ENCODE assay signal across 25 cellular contexts in the genomic region with DNA sequence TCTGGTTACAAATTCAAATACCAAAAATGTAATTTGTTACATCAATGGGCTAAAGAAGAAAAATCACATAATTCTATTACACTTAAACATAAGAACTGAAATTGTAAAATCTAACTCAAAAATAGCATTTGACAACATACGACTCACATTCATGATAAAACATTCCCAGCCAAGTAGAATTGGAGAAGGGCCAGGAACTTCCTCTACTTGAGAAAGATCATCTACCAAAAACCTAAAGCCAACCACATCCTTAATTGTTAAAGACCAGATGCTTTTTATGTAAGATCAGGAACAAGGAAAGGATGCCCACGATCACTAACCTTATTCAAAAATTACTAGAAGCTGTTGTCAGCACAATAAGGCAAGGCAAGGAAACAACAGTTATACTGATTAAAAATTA.
DNase-seq lines count a peak whose midpoint lies in the region; ATAC-seq and TF ChIP-seq lines count a peak whose summit lies in the region.
"Had no signal": no experiment of that assay in that cellular context is flagged by ENCODE, and none has a peak within 500 bp of the region (broad histone marks: within the 10 kb centered on the region; RNA-seq: fewer than 3 reads in every experiment).

No MANE protein-coding gene starts in this region.

- no peaks in the 10 kb centered on the region for H3K27me3 Mint-ChIP-seq in activated T-cell treated with anti-CD3 and anti-CD28 coated beads, Interleukin-2, amount 50 U/mL, for 72 hours (ENCODE audit: low read depth)
- no peaks in the 10 kb centered on the region for H3K27me3 Mint-ChIP-seq in activated T-cell treated with anti-CD3 and anti-CD28 coated beads, Interleukin-2, amount 50 U/mL, for 4 hours (ENCODE audit: low read depth)
- H3K27me3 Mint-ChIP-seq: activated CD8-positive, alpha-beta memory T cell treated with anti-CD3 and anti-CD28 coated beads, Interleukin-2, amount 10 ng/mL, durations not matched to agents 7 days and 5 days; CD4-positive, alpha-beta T cell; stimulated activated naive CD8-positive, alpha-beta T cell treated with anti-CD3 and anti-CD28 coated beads, Interleukin-15, Interleukin-2, amounts not matched to agents 100 ng/mL and 50 ng/mL, for 24 hours had no signal

- H3K36me3 Mint-ChIP-seq in activated T-cell treated with anti-CD3 and anti-CD28 coated beads, Interleukin-2, amount 50 U/mL, for 72 hours (ENCODE audit: insufficient read depth in 2 of 2), result peaks cover 0 to 2% of the 10 kb centered on the region in 2 donors
- H3K36me3 Mint-ChIP-seq in activated T-cell treated with anti-CD3 and anti-CD28 coated beads, Interleukin-2, amount 50 U/mL, for 4 hours (ENCODE audit: insufficient read depth), result no peaks in the 10 kb centered on the region
- H3K36me3 Mint-ChIP-seq: activated CD8-positive, alpha-beta memory T cell treated with anti-CD3 and anti-CD28 coated beads, Interleukin-2, amount 10 ng/mL, durations not matched to agents 7 days and 5 days had no signal

- H3K4me1 Mint-ChIP-seq in activated T-cell treated with anti-CD3 and anti-CD28 coated beads, Interleukin-2, amount 50 U/mL, for 72 hours (ENCODE audit: low read depth), result no peaks in the 10 kb centered on the region
- H3K4me1 Mint-ChIP-seq in activated T-cell treated with anti-CD3 and anti-CD28 coated beads, Interleukin-2, amount 50 U/mL, for 4 hours (ENCODE audit: low read depth), result no peaks in the 10 kb centered on the region
- H3K4me1 Mint-ChIP-seq: activated CD8-positive, alpha-beta memory T cell treated with anti-CD3 and anti-CD28 coated beads, Interleukin-2, amount 10 ng/mL, durations not matched to agents 7 days and 5 days had no signal

- DNase-seq in activated T-cell treated with anti-CD3 and anti-CD28 coated beads, Interleukin-2, amount 50 U/mL, for 72 hours, result no peak
- no peak for DNase-seq in activated T-cell treated with anti-CD3 and anti-CD28 coated beads, Interleukin-2, amount 50 U/mL, for 4 hours
- DNase-seq in NCI-H446 treated with DMSO at 0.1 percent for 48 hours (lab: John Stamatoyannopoulos, UW) (peak; percentile 54), fibroblast of pulmonary artery (ENCODE audit: low read depth) (peak; percentile 50), SIG-M5 (lab: John Stamatoyannopoulos, UW) (no peak), G401 (ENCODE audit: low spot score) (no peak)
- DNase-seq in stimulated activated naive CD4-positive, alpha-beta T cell (lab: John Stamatoyannopoulos, UW), result no peak
- DNase-seq in effector CD4-positive, alpha-beta T cell, result no peak
- DNase-seq: activated CD4-positive, alpha-beta T cell treated with anti-CD3 and anti-CD28 coated beads, Interleukin-2, amount 50 U/mL, for 4 hours; activated CD8-positive, alpha-beta memory T cell treated with anti-CD3 and anti-CD28 coated beads, Interleukin-2, amount 10 ng/mL, durations not matched to agents 7 days and 5 days; activated naive CD4-positive, alpha-beta T cell; activated T-cell treated with anti-CD3 and anti-CD28 coated beads, Interleukin-2, amount 50 U/mL, for 48 hours; body of pancreas; CD4-positive, alpha-beta T cell; cerebellar nuclear complex; left lung; MM.1S; NCI-H1436; NCI-H82; stimulated activated CD4-positive, alpha-beta T cell treated with anti-CD3 and anti-CD28 coated beads, Interleukin-1b, Interleukin-23, amount 100 ng/mL, for 48 hours had no signal

- no peak for TF ChIP-seq CTCF in fibroblast of pulmonary artery (IDR thresholded peaks at IDR 0.05; ENCODE audit: low read length, missing control alignments)

- H3K9me3 Mint-ChIP-seq in activated T-cell treated with anti-CD3 and anti-CD28 coated beads, Interleukin-2, amount 50 U/mL, for 72 hours, result peaks cover 0 to 3% of the 10 kb centered on the region in 2 donors
- H3K9me3 Mint-ChIP-seq in activated T-cell treated with anti-CD3 and anti-CD28 coated beads, Interleukin-2, amount 50 U/mL, for 4 hours, result no peaks in the 10 kb centered on the region
- H3K9me3 Mint-ChIP-seq: stimulated activated naive CD8-positive, alpha-beta T cell treated with anti-CD3 and anti-CD28 coated beads, Interleukin-15, Interleukin-2, amounts not matched to agents 100 ng/mL and 50 ng/mL, for 24 hours had no signal

- no peak overlapping the region for H3K4me3 ChIP-seq in fibroblast of pulmonary artery (replicated peaks; ENCODE audit: low read depth, low read length)
- H3K4me3 ChIP-seq: A549, body of pancreas, left lung, right atrium auricular region, thoracic aorta had no signal

- no peak for ATAC-seq in activated T-cell treated with anti-CD3 and anti-CD28 coated beads, Interleukin-2, amount 50 U/mL, for 72 hours (replicated peaks in 1 of 2)
- ATAC-seq in activated T-cell treated with anti-CD3 and anti-CD28 coated beads, Interleukin-2, amount 50 U/mL, for 4 hours, result no peak
- ATAC-seq: A549; activated CD8-positive, alpha-beta memory T cell treated with anti-CD3 and anti-CD28 coated beads, Interleukin-2, amount 10 ng/mL, durations not matched to agents 7 days and 5 days; body of pancreas; left lung had no signal

- peak overlapping the region; percentile 65 for H3K27ac Mint-ChIP-seq in activated T-cell treated with anti-CD3 and anti-CD28 coated beads, Interleukin-2, amount 50 U/mL, for 72 hours
- H3K27ac Mint-ChIP-seq: activated CD8-positive, alpha-beta memory T cell treated with anti-CD3 and anti-CD28 coated beads, Interleukin-2, amount 10 ng/mL, durations not matched to agents 7 days and 5 days; CD4-positive, alpha-beta T cell; stimulated activated naive CD8-positive, alpha-beta T cell treated with anti-CD3 and anti-CD28 coated beads, Interleukin-15, Interleukin-2, amounts not matched to agents 100 ng/mL and 50 ng/mL, for 24 hours; T-helper 1 cell treated with Interleukin-12 subunit alpha and Interleukin-12 subunit beta and Interleukin-4 antibody, amounts not matched to agents 30 μg/mL and 1 μg/mL, for 36 hours had no signal

- in situ Hi-C loops in G401 (cut with HindIII; ENCODE audit: low sequenced_read_pairs), result no loop called here

- H3K4me3 Mint-ChIP-seq in activated T-cell treated with anti-CD3 and anti-CD28 coated beads, Interleukin-2, amount 50 U/mL, for 72 hours, result no peak overlapping the region
- H3K4me3 Mint-ChIP-seq in activated T-cell treated with anti-CD3 and anti-CD28 coated beads, Interleukin-2, amount 50 U/mL, for 4 hours, result no peak overlapping the region
- H3K4me3 Mint-ChIP-seq: activated CD8-positive, alpha-beta memory T cell treated with anti-CD3 and anti-CD28 coated beads, Interleukin-2, amount 10 ng/mL, durations not matched to agents 7 days and 5 days; CD4-positive, alpha-beta T cell; stimulated activated naive CD8-positive, alpha-beta T cell treated with anti-CD3 and anti-CD28 coated beads, Interleukin-15, Interleukin-2, amounts not matched to agents 100 ng/mL and 50 ng/mL, for 24 hours; T-helper 1 cell treated with Interleukin-12 subunit alpha and Interleukin-12 subunit beta and Interleukin-4 antibody, amounts not matched to agents 30 μg/mL and 1 μg/mL, for 36 hours had no signal

Comparison
In these comparisons a context has a peak if more than half of its experiments do, and no peak if none do; other contexts are left out.
1. DNase-seq: peak in NCI-H446 treated with DMSO at 0.1 percent for 48 hours (single experiment) and fibroblast of pulmonary artery (single experiment); none in activated T-cell treated with anti-CD3 and anti-CD28 coated beads, Interleukin-2, amount 50 U/mL, for 72 hours (0 of 2), activated T-cell treated with anti-CD3 and anti-CD28 coated beads, Interleukin-2, amount 50 U/mL, for 4 hours (single experiment), stimulated activated naive CD4-positive, alpha-beta T cell (0 of 6), effector CD4-positive, alpha-beta T cell (single experiment), SIG-M5 (single experiment) and G401 (single experiment).